Comparison of ENCODE assay signal across 11 cellular contexts in genomic region chr20:57432480-57432873, GRCh38. TPM values are rescaled to one million over a fixed set of nuclear protein-coding genes. Genes with fewer than 3 reads are reported as not detected.
DNase-seq lines count a peak whose midpoint lies in the region; ATAC-seq and TF ChIP-seq lines count a peak whose summit lies in the region.
"Had no signal": no experiment of that assay in that cellular context is flagged by ENCODE, and none has a peak within 500 bp of the region (broad histone marks: within the 10 kb centered on the region; RNA-seq: fewer than 3 reads in every experiment).

No MANE protein-coding gene starts in this region.

- ATAC-seq in Right ventricle myocardium inferior (no peak), left cardiac atrium (no peak), T-cell (replicated peaks in 1 of 4) (no peak), heart left ventricle (no peak), GM21515 (IDR thresholded peaks at IDR 0.05; ENCODE audit: unreplicated experiment) (no peak)
- ATAC-seq: GM23338 had no signal

- peaks cover 66 to 72% (median 71%) of the 10 kb centered on the region in 3 donors for H3K4me1 Mint-ChIP-seq in T-cell

- intact Hi-C loops in Right ventricle myocardium inferior (cut with DNase I) (no loop called here), left cardiac atrium (cut with DNase I) (no loop called here), heart left ventricle (cut with DNase I) (loop anchor here in 3 of 10 donors (2.0 to 10.0 kb wide), 3 partner anchors 35 to 62 kb away; no protein-coding TSS in a partner anchor)

- peaks cover 0 to 10% (median 0%) of the 10 kb centered on the region in 12 donors for H3K9me3 ChIP-seq in heart left ventricle
- H3K9me3 ChIP-seq in stomach smooth muscle (ENCODE audit: control insufficient read depth in 2 of 2, low read length in 2 of 2) = peaks cover 0 to 5% of the 10 kb centered on the region in 2 donors
- H3K9me3 ChIP-seq: ovary had no signal

- H3K27me3 Mint-ChIP-seq in T-cell = no peaks in the 10 kb centered on the region

- H3K36me3 ChIP-seq in heart left ventricle (no peaks in the 10 kb centered on the region), stomach smooth muscle (ENCODE audit: control insufficient read depth in 2 of 2, insufficient read depth in 2 of 2, low read length in 2 of 2) (no peaks in the 10 kb centered on the region)
- H3K36me3 ChIP-seq: ovary had no signal

- H3K27ac ChIP-seq in heart left ventricle (peak overlapping the region in 11 of 12 donors; percentile 1 to 79 (median 44)), stomach smooth muscle (ENCODE audit: low read length) (peak overlapping the region; percentile 18)
- H3K27ac ChIP-seq: ovary had no signal

- POLR2A ChIA-PET in T-cell (lab: Charles Lee) = interaction anchor here in 1 of 2 donors (0.9 to 1.5 kb wide), 2 partner anchors 34 to 41 kb away, joined by 3 to 6 read pairs; partner anchors contain the start of gene RBM38

- no peak for TF ChIP-seq CTCF in heart left ventricle (IDR thresholded peaks at IDR 0.05)

- no peak for TF ChIP-seq POLR2A in heart left ventricle (IDR thresholded peaks at IDR 0.05)

- H3K9ac ChIP-seq in stomach smooth muscle (ENCODE audit: low read length in 2 of 2) = peak overlapping the region in 1 of 2 donors; percentile 20

- no peaks in the 10 kb centered on the region for H3K36me3 Mint-ChIP-seq in T-cell

- no peaks in the 10 kb centered on the region for H3K9me3 Mint-ChIP-seq in T-cell
- H3K9me3 Mint-ChIP-seq: GM23338 had no signal

- peak overlapping the region; percentile 83 to 88 for H3K27ac Mint-ChIP-seq in T-cell

- CTCF ChIA-PET in T-cell (lab: Charles Lee) = interaction anchor here in 1 of 2 donors (1.4 kb wide), 1 partner anchor 43 kb away, joined by 3 read pairs; no protein-coding TSS in a partner anchor

- no peak overlapping the region for H3K4me3 ChIP-seq in heart left ventricle
- H3K4me3 ChIP-seq in stomach smooth muscle (ENCODE audit: low read length in 2 of 2) = no peak overlapping the region
- H3K4me3 ChIP-seq: GM23338, ovary had no signal

- H3K4me1 ChIP-seq in heart left ventricle (peaks cover 0 to 53% (median 29%) of the 10 kb centered on the region in 12 donors), stomach smooth muscle (ENCODE audit: control insufficient read depth, insufficient read depth, low read length) (peaks cover 41% of the 10 kb centered on the region)

- DNase-seq in Right ventricle myocardium inferior (ENCODE audit: missing footprints) (peak; percentile 70), left cardiac atrium (no peak), T-cell (no peak), heart left ventricle (no peak), COR-L47 (lab: John Stamatoyannopoulos, UW) (no peak)
- no peak for DNase-seq in stimulated activated CD4-positive, alpha-beta T cell treated with anti-CD3 and anti-CD28 coated beads, Interleukin-1b, Interleukin-23, amount 100 ng/mL, for 48 hours
- DNase-seq: NCI-H1092 treated with DMSO at 0.1 percent for 48 hours had no signal

- peak overlapping the region; percentile 34 to 81 (median 50) for H3K4me3 Mint-ChIP-seq in T-cell
- H3K4me3 Mint-ChIP-seq: GM23338 had no signal

- 75 to 83% (median 79%) methylated on average over 7 of the region's 7 CpGs for WGBS in heart left ventricle, 4 donors

- H3K27me3 ChIP-seq in heart left ventricle = no peaks in the 10 kb centered on the region
- H3K27me3 ChIP-seq in stomach smooth muscle (ENCODE audit: control insufficient read depth in 1 of 2, insufficient read depth in 2 of 2, low read length in 2 of 2) = no peaks in the 10 kb centered on the region
- H3K27me3 ChIP-seq: ovary had no signal

RNA-seq across cellular contexts. Expression of gene RBM38, which starts 41.3 kb away (rescaled TPM):
- total RNA-seq in Right ventricle myocardium inferior (89.6 TPM), left cardiac atrium (100 to 1,000 TPM in 1 of 2 donors, 10 to 100 TPM in 1; 78.6 to 101 TPM), T-cell (100 to 1,000 TPM; 111 to 271 (median 124) TPM), heart left ventricle (10 to 100 TPM; 45.6 to 97.9 (median 62.3) TPM)
- polyA plus RNA-seq in heart left ventricle = 100 to 1,000 TPM in 1 of 2 donors, 10 to 100 TPM in 1; 68.5 to 112 TPM
